1 cellular context compared by ENCODE assay signal in the genomic region with DNA sequence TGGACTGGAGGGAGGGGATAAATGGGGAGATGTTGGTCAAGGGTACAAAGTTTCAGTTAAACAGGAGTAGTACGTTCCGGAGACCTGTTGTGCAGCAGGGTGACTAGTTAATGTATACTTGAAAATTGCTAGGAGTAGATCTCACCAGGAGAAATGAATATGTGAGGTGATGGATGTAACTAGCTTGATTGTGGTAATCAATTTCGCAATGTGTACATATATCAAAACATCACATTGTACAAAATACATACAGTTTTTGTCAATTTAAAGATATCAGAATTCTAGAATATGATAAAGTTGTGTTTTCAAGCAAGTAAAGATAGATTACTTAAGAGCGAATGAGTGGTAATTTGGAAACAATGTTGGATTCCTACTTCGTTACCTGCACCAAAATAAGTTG.
A peak's percentile ranks its signal among the peaks of the same experiment; 100 is the strongest.
TF ChIP-seq lines count a peak whose summit lies in the region.

No MANE protein-coding gene starts in this region.

TF ChIP-seq in K562, 482 proteins besides CTCF, POLR2A, EP300 and RAD21:
- TF ChIP-seq CBFB (CRISPR knock-in tag; IDR thresholded peaks at IDR 0.05) (no peak), ZNF174 (CRISPR knock-in tag; IDR thresholded peaks at IDR 0.05) (no peak), CEBPG (CRISPR knock-in tag; IDR thresholded peaks at IDR 0.05) (no peak), CEBPG (tag; conservative IDR thresholded peaks at IDR 0.05 in 1 of 2, IDR thresholded peaks at IDR 0.05 in 1 of 2) (peak; percentile 22 to 47; a peak in 2 of 4 replicates), CEBPB (tag; IDR thresholded peaks at IDR 0.05) (peak; percentile 69)
